8 cellular contexts compared by ENCODE assay signal in genomic region chr3:172061724-172062184, GRCh38. TPM values are rescaled to one million over a fixed set of nuclear protein-coding genes. Genes with fewer than 3 reads are reported as not detected.
DNase-seq lines count a peak whose midpoint lies in the region; ATAC-seq, FAIRE-seq and TF ChIP-seq lines count a peak whose summit lies in the region.

No MANE protein-coding gene starts in this region.

- TF ChIP-seq CTCF in A673 (conservative IDR thresholded peaks at IDR 0.05; ENCODE audit: low read depth, low read length), result no peak
- TF ChIP-seq CTCF in GM12878 (IDR thresholded peaks at IDR 0.05 in 2 of 3, conservative IDR thresholded peaks at IDR 0.05 in 1 of 3; ENCODE audit: control insufficient read depth in 2 of 3, extremely low read depth in 1 of 3, insufficient read depth in 1 of 3, low read depth in 3 of 3, low read length in 3 of 3), result no peak

- intact Hi-C loops in A673 (cut with micrococcal nuclease; ENCODE audit: unreplicated experiment), result no loop called here
- intact Hi-C loops in GM12878 (cut with micrococcal nuclease; ENCODE audit: unreplicated experiment), result loop anchor here (1.0 to 5.0 kb wide), 4 partner anchors 33 to 211 kb away; no protein-coding TSS in a partner anchor

- H3K27ac ChIP-seq in A673 (ENCODE audit: low read depth, low read length, poor library complexity, severe bottlenecking), result peak overlapping the region; percentile 51
- peak overlapping the region; percentile 76 for H3K27ac ChIP-seq in GM12878 (ENCODE audit: control insufficient read depth, insufficient read depth)
- peak overlapping the region; percentile 47 for H3K27ac ChIP-seq in muscle layer of duodenum (ENCODE audit: low read length)

- peak overlapping the region; percentile 17; the same call in 1 of the 2 replicates for H3K9ac ChIP-seq in GM12878 (ENCODE audit: control insufficient read depth, insufficient read depth, low read length)

- CTCF ChIA-PET in A673 (lab: Charles Lee) (no interaction called here), GM12878 (lab: Yijun Ruan, JAX) (interaction anchor here (1.0 kb wide), 2 partner anchors 40 to 44 kb away, joined by 3 to 4 read pairs; no protein-coding TSS in a partner anchor)

- TF ChIP-seq POLR2A in GM12878 (IDR thresholded peaks at IDR 0.05; ENCODE audit: low read depth, low read length), result no peak

- peaks cover 78% of the 10 kb centered on the region for H3K79me2 ChIP-seq in GM12878 (ENCODE audit: control insufficient read depth, insufficient read depth, low read length)

- peak overlapping the region; percentile 9 for H3K4me3 ChIP-seq in A673 (ENCODE audit: low read depth, low read length, poor library complexity, severe bottlenecking)
- peak overlapping the region; percentile 9; the same call in 1 of the 2 replicates for H3K4me3 ChIP-seq in GM12878
- peak overlapping the region in 1 of 2 donors; percentile 9 for H3K4me3 ChIP-seq in muscle layer of duodenum (ENCODE audit: low read depth in 1 of 2, low read length in 2 of 2)

- peak overlapping the region; percentile 91 for H3K4me2 ChIP-seq in GM12878 (ENCODE audit: control insufficient read depth, insufficient read depth)

- FAIRE-seq in GM12878 (lab: Jason Lieb, UNC), result peak; percentile 31

- SMC1A ChIA-PET in GM12878 (lab: Charles Lee; ENCODE audit: uncharacterized antibody, unreplicated experiment), result interaction anchor here (0.6 to 1.7 kb wide), 10 partner anchors 9 to 919 kb away, joined by 3 to 7 read pairs (median 3); no protein-coding TSS in a partner anchor

- peak; percentile 85 to 89 for TF ChIP-seq EP300 in GM12878 (IDR thresholded peaks at IDR 0.05; ENCODE audit: borderline replicate concordance in 1 of 2, control insufficient read depth in 1 of 2, low read depth in 2 of 2, low read length in 2 of 2)

- H3K9me3 ChIP-seq in A673 (ENCODE audit: low read depth, low read length, poor library complexity, severe bottlenecking), result peaks cover 5% of the 10 kb centered on the region
- peaks cover 5% of the 10 kb centered on the region; the same call in 2 of the 3 replicates for H3K9me3 ChIP-seq in GM12878 (replicated peaks; ENCODE audit: control insufficient read depth, insufficient read depth, low read length)
- H3K9me3 ChIP-seq in muscle layer of duodenum (ENCODE audit: control insufficient read depth in 1 of 2, low read length in 2 of 2), result no peaks in the 10 kb centered on the region

- peaks cover 50% of the 10 kb centered on the region for H3K4me1 ChIP-seq in A673 (ENCODE audit: insufficient read depth, low read length, poor library complexity, severe bottlenecking)
- peaks cover 19% of the 10 kb centered on the region for H3K4me1 ChIP-seq in GM12878 (ENCODE audit: control insufficient read depth, insufficient read depth, low read length)
- H3K4me1 ChIP-seq in muscle layer of duodenum (ENCODE audit: control insufficient read depth in 1 of 2, insufficient read depth in 2 of 2, low read length in 2 of 2), result peaks cover 37 to 67% of the 10 kb centered on the region in 2 donors

- RAD21 ChIA-PET in GM12878 (lab: Charles Lee; ENCODE audit: unreplicated experiment), result interaction anchor here (0.6 to 2.7 kb wide), 10 partner anchors 17 to 80 kb away, joined by 3 to 10 read pairs (median 3); partner anchors contain the start of gene FNDC3B

- peak; percentile 81 for ATAC-seq in GM19438 (IDR thresholded peaks at IDR 0.05; ENCODE audit: low read depth, unreplicated experiment)
- peak; percentile 91 for ATAC-seq in HG03432 (IDR thresholded peaks at IDR 0.05; ENCODE audit: unreplicated experiment)
- peak; percentile 90 for ATAC-seq in GM12878

- H3K36me3 ChIP-seq in A673 (ENCODE audit: insufficient read depth, low read length, poor library complexity, severe bottlenecking) (no peaks in the 10 kb centered on the region), GM12878 (ENCODE audit: control insufficient read depth in 2 of 2, insufficient read depth in 2 of 2, low read length in 1 of 2) (peaks cover 0 to 10% of the 10 kb centered on the region in 2 experiments; a peak in 3 of 4 replicates), muscle layer of duodenum (ENCODE audit: control insufficient read depth in 1 of 2, insufficient read depth in 2 of 2, low read length in 2 of 2) (no peaks in the 10 kb centered on the region)

- in situ Hi-C loops in GM12878 (cut with MboI), result no loop called here

- H3K27me3 ChIP-seq in A673 (replicated peaks; ENCODE audit: insufficient read depth, low read depth, low read length, poor library complexity) (no peaks in the 10 kb centered on the region), GM12878 (replicated peaks in 1 of 2; ENCODE audit: control insufficient read depth in 2 of 2, insufficient read depth in 2 of 2, low read length in 1 of 2) (no peaks in the 10 kb centered on the region), muscle layer of duodenum (ENCODE audit: low read depth, low read length) (no peaks in the 10 kb centered on the region)

- H4K20me1 ChIP-seq in GM12878 (ENCODE audit: control insufficient read depth, insufficient read depth), result no peaks in the 10 kb centered on the region

- DNase-seq in A673 (ENCODE audit: low spot score) (peak; percentile 69), GM12878 (ENCODE audit: low read depth, low spot score) (peak; percentile 84), NCI-H146 treated with DMSO at 0.1 percent for 48 hours (lab: John Stamatoyannopoulos, UW; ENCODE audit: unreplicated experiment) (no peak), dedifferentiated amniotic fluid mesenchymal stem cell (ENCODE audit: extremely low spot score) (no peak), NCI-H1436 (lab: John Stamatoyannopoulos, UW) (no peak)

- H2AFZ ChIP-seq in GM12878 (ENCODE audit: control insufficient read depth, low read depth, low read length), result peak overlapping the region; percentile 13; the same call in 1 of the 2 replicates

- WGBS in GM12878 (ENCODE audit: insufficient coverage, insufficient replicate concordance, low lambda C conversion rate, missing lambda C conversion rate), result 1% methylated on average over 4 of the region's 4 CpGs

- POLR2A ChIA-PET in A673 (lab: Charles Lee; ENCODE audit: low non-redundant PET), result no interaction called here
- POLR2A ChIA-PET in GM12878 (lab: Charles Lee), result interaction anchor here (0.8 to 1.9 kb wide), 3 partner anchors 8 to 45 kb away, joined by 5 to 7 read pairs (median 5); no protein-coding TSS in a partner anchor

- BruUV-seq in A673 (replicated peaks; lab: Mats Ljungman, UMichigan) (no TSS peak), GM12878 (replicated peaks; lab: Mats Ljungman, UMichigan) (no TSS peak)

- TF ChIP-seq RAD21 in GM12878 (IDR thresholded peaks at IDR 0.05; ENCODE audit: insufficient read depth, low read depth, low read length), result no peak

TF ChIP-seq in GM12878, 131 proteins besides CTCF, POLR2A, EP300 and RAD21 (continues in another document):
- TF ChIP-seq TCF12 (IDR thresholded peaks at IDR 0.05; ENCODE audit: low read depth, low read length), result 0 out of 2 replicates have a peak, but pooled peaks have one; percentile 17
- TF ChIP-seq WRNIP1 (IDR thresholded peaks at IDR 0.05; ENCODE audit: borderline replicate concordance, low read depth, low read length), result no peak
- peak; percentile 79 for TF ChIP-seq SKIL (IDR thresholded peaks at IDR 0.05; ENCODE audit: low read depth, poor library complexity, severe bottlenecking)
- TF ChIP-seq, protein P1, sequence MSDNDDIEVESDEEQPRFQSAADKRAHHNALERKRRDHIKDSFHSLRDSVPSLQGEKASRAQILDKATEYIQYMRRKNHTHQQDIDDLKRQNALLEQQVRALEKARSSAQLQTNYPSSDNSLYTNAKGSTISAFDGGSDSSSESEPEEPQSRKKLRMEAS (IDR thresholded peaks at IDR 0.05; ENCODE audit: low read depth, low read length), result no peak
- TF ChIP-seq GABPA (IDR thresholded peaks at IDR 0.05; ENCODE audit: low read depth), result 0 out of 2 replicates have a peak, but pooled peaks have one; percentile 9
- TF ChIP-seq MXI1 (IDR thresholded peaks at IDR 0.05; ENCODE audit: low read depth, low read length), result peak; percentile 61; the same call in 1 of the 2 replicates
- TF ChIP-seq ETV6 (conservative IDR thresholded peaks at IDR 0.05 in 1 of 2, IDR thresholded peaks at IDR 0.05 in 1 of 2; ENCODE audit: borderline replicate concordance in 1 of 2, low read depth in 1 of 2), result peak in 1 of 2 experiments; percentile 78; a peak in 1 of 4 replicates
- TF ChIP-seq BHLHE40 (IDR thresholded peaks at IDR 0.05; ENCODE audit: borderline replicate concordance in 1 of 2, low read depth in 2 of 2, low read length in 1 of 2), result peak; percentile 63 to 73; a peak in 2 of 4 replicates
- TF ChIP-seq FOXM1 (IDR thresholded peaks at IDR 0.05; ENCODE audit: low read depth, low read length), result peak; percentile 85

RNA-seq across cellular contexts. Expression of gene FNDC3B, which starts 22.4 kb away (rescaled TPM):
- total RNA-seq in A673 (2021) (43.2 and 50.8 TPM in 2 replicates), GM12878 (2014; rRNA removed) (30.2 and 34.9 TPM in 2 replicates), GM12878 (2014; rRNA removed; fragmentation: Illumina TruSeq; extraction: Trizol) (29.0 and 32.3 TPM in 2 replicates), GM12878 (2021) (35.0 and 35.8 TPM in 2 replicates)
- total RNA-seq in GM12878 (2013; cell fraction: nucleolus; rRNA removed), result 505 and 506 TPM in 2 replicates
- polyA plus RNA-seq in GM12878 (2011; ENCODE audit: low read depth), result 13.0 TPM
- polyA plus RNA-seq in GM12878 (2011; rRNA removed) (6.3 and 9.1 TPM in 2 replicates), GM12878 (2014; fragmentation: Illumina TruSeq; extraction: Trizol) (15.0 and 26.0 TPM in 2 replicates), GM12878 (2014; fragmentation: Nextera tagmentation; extraction: Ambion mirVana) (10 to 100 TPM in 1 of 2 experiments, 1 to 10 TPM in 1; 7.9 to 11.9 TPM), GM12878 (2014; rRNA removed) (8.2 and 9.9 TPM in 2 replicates), GM12878 (2016; fragmentation: Nextera tagmentation; extraction: Ambion mirVana) (10 to 100 TPM; 21.9 to 23.8 TPM)
- 4.2 and 6.0 TPM in 2 replicates for polyA plus RNA-seq in GM12878 (2011; cell fraction: cytosol; rRNA removed)
- 17.9 and 21.3 TPM in 2 replicates for polyA plus RNA-seq in GM12878 (2011; cell fraction: nucleus; rRNA removed)
- polyA plus RNA-seq in GM12878 (2012), result 8.1 and 10.2 TPM in 2 replicates
- 44.1 and 62.3 TPM in 2 replicates for polyA minus RNA-seq in GM12878 (2011; rRNA and poly(A)+ RNA removed)
- 4.1 and 4.2 TPM in 2 replicates for polyA minus RNA-seq in GM12878 (2011; cell fraction: cytosol; rRNA and poly(A)+ RNA removed)
- polyA minus RNA-seq in GM12878 (2011; cell fraction: nucleus; rRNA and poly(A)+ RNA removed), result 63.8 and 111 TPM in 2 replicates

Comparison
In these comparisons a context has a peak if more than half of its experiments do, and no peak if none do; other contexts are left out.
1. DNase-seq: peak in A673 (single experiment) and GM12878 (single experiment); none in NCI-H146 treated with DMSO at 0.1 percent for 48 hours (single experiment), dedifferentiated amniotic fluid mesenchymal stem cell (single experiment) and NCI-H1436 (single experiment).
2. Peak in every context shown above with its lines, with median percentiles within 50 percentile points of each other: H3K27ac ChIP-seq and ATAC-seq.